ENCODE assay signal across 14 cellular contexts in the genomic region with DNA sequence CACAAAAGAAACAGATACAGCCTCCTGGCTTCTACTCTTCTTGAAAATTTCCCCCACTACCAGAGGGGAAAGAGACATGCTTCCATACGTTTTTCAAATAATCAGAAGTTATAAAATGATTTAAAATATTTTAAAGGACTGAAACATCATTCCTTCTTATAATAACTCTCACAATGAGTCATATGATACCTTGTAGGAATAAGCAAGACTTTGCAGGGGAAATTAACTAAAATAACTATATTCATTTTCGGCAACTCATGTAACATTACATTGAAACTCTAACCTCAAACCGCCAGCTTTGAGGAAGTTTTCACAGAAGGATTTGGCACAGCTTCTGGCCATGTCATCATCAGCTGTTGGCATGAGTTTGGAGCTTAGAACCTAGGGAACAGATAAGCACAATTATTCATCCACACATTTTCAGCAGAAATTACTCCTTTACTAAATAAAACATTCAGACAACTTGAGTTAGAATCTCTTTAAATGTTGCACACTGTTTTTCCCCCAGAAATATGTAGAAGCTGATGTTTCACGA.
A peak's percentile ranks its signal among the peaks of the same experiment; 100 is the strongest.
DNase-seq lines count a peak whose midpoint lies in the region; ATAC-seq, FAIRE-seq and TF ChIP-seq lines count a peak whose summit lies in the region.
"Had no signal": no experiment of that assay in that cellular context is flagged by ENCODE, and none has a peak within 500 bp of the region (broad histone marks: within the 10 kb centered on the region; RNA-seq: fewer than 3 reads in every experiment).

No MANE protein-coding gene starts in this region.

- no peaks in the 10 kb centered on the region for H3K9me3 Mint-ChIP-seq in astrocyte (ENCODE audit: unreplicated experiment)
- H3K9me3 Mint-ChIP-seq: dendritic cell treated with granulocyte-macrophage colony-stimulating factor and Interleukin-4, amounts not matched to agents 40 ng/mL and 50 ng/mL, for 4 days had no signal

- no peak overlapping the region for H3K27ac Mint-ChIP-seq in astrocyte (ENCODE audit: unreplicated experiment)
- H3K27ac Mint-ChIP-seq: dendritic cell treated with granulocyte-macrophage colony-stimulating factor and Interleukin-4, amounts not matched to agents 40 ng/mL and 50 ng/mL, for 4 days had no signal

- H3K9ac ChIP-seq in astrocyte (ENCODE audit: low read length) = no peak overlapping the region

- H3K4me1 ChIP-seq in astrocyte (ENCODE audit: insufficient read depth, low read length) = peaks cover 23% of the 10 kb centered on the region
- H3K4me1 ChIP-seq in lung (ENCODE audit: control insufficient read depth in 2 of 2, insufficient read depth in 2 of 2, low read length in 2 of 2) = peaks cover 0 to 3% of the 10 kb centered on the region in 2 donors
- H3K4me1 ChIP-seq in PC-9 (replicated peaks; ENCODE audit: insufficient read depth) = no peaks in the 10 kb centered on the region
- H3K4me1 ChIP-seq: prostate gland had no signal

- H3K4me2 ChIP-seq in astrocyte (ENCODE audit: low read length) = no peak overlapping the region
- no peak overlapping the region for H3K4me2 ChIP-seq in PC-9

- TF ChIP-seq CTCF in astrocyte (IDR thresholded peaks at IDR 0.05; ENCODE audit: insufficient read depth, low read depth, low read length) = no peak
- TF ChIP-seq CTCF in lung (IDR thresholded peaks at IDR 0.05; ENCODE audit: control extremely low read depth, extremely low read depth) = no peak
- TF ChIP-seq CTCF in PC-9 (conservative IDR thresholded peaks at IDR 0.05) = no peak

- intact Hi-C loops in PC-9 (cut with micrococcal nuclease; ENCODE audit: unreplicated experiment) = no loop called here

- 51 to 69% methylated on average over 4 of the region's 4 CpGs for WGBS in lung, 2 donors

- H3K4me1 Mint-ChIP-seq in astrocyte (ENCODE audit: low read depth, unreplicated experiment) = peaks cover 15% of the 10 kb centered on the region

- H3K27me3 ChIP-seq in astrocyte (ENCODE audit: insufficient read depth, low read length) (no peaks in the 10 kb centered on the region), lung (ENCODE audit: control insufficient read depth, insufficient read depth) (no peaks in the 10 kb centered on the region), PC-9 (ENCODE audit: insufficient read depth, low read depth) (no peaks in the 10 kb centered on the region)

- CTCF ChIA-PET in PC-9 (lab: Charles Lee) = no interaction called here

- no TSS peak for BruUV-seq in PC-9 (replicated peaks; lab: Mats Ljungman, UMichigan)

- H3K36me3 ChIP-seq in astrocyte (ENCODE audit: insufficient read depth, low read length) (peaks cover 30% of the 10 kb centered on the region), lung (ENCODE audit: control insufficient read depth in 2 of 2, insufficient read depth in 2 of 2, low read length in 2 of 2) (peaks cover 25 to 47% of the 10 kb centered on the region in 2 donors), PC-9 (ENCODE audit: low read depth) (peaks cover 73% of the 10 kb centered on the region)
- H3K36me3 ChIP-seq: prostate gland had no signal

- H4K20me1 ChIP-seq in astrocyte (ENCODE audit: insufficient read depth, low read length) (no peaks in the 10 kb centered on the region), PC-9 (ENCODE audit: insufficient read depth) (no peaks in the 10 kb centered on the region)

- peaks cover 19% of the 10 kb centered on the region for H3K36me3 Mint-ChIP-seq in astrocyte (ENCODE audit: low read depth, unreplicated experiment)

- no peaks in the 10 kb centered on the region for H3K79me2 ChIP-seq in astrocyte (ENCODE audit: insufficient read depth, low read length)
- H3K79me2 ChIP-seq in PC-9 (ENCODE audit: low read depth) = no peaks in the 10 kb centered on the region

- POLR2A ChIA-PET in PC-9 (lab: Charles Lee; ENCODE audit: unreplicated experiment) = no interaction called here

- ATAC-seq in lung (ENCODE audit: insufficient read depth, low FRiP score) (peak; percentile 11), HG03457 (IDR thresholded peaks at IDR 0.05; ENCODE audit: unreplicated experiment) (no peak), GM18858 (IDR thresholded peaks at IDR 0.05; ENCODE audit: unreplicated experiment) (no peak), HG02763 (IDR thresholded peaks at IDR 0.05; ENCODE audit: unreplicated experiment) (no peak)
- ATAC-seq: SK-N-SH treated with all-trans-retinoic acid at 6 μM for 48 hours had no signal

- H3K4me3 Mint-ChIP-seq in astrocyte (ENCODE audit: unreplicated experiment) = no peak overlapping the region
- H3K4me3 Mint-ChIP-seq: dendritic cell treated with granulocyte-macrophage colony-stimulating factor and Interleukin-4, amounts not matched to agents 40 ng/mL and 50 ng/mL, for 4 days had no signal

- peak overlapping the region; percentile 37 for H3K27ac ChIP-seq in astrocyte (ENCODE audit: low read depth, low read length)
- no peak overlapping the region for H3K27ac ChIP-seq in lung (ENCODE audit: low read depth in 1 of 2, low read length in 1 of 2)
- no peak overlapping the region for H3K27ac ChIP-seq in PC-9
- H3K27ac ChIP-seq: prostate gland had no signal

- no peaks in the 10 kb centered on the region for H3K27me3 Mint-ChIP-seq in astrocyte (ENCODE audit: low read depth, unreplicated experiment)
- H3K27me3 Mint-ChIP-seq: dendritic cell treated with granulocyte-macrophage colony-stimulating factor and Interleukin-4, amounts not matched to agents 40 ng/mL and 50 ng/mL, for 4 days had no signal

- H3F3A ChIP-seq in PC-9 (ENCODE audit: insufficient read depth, low read depth) = peaks cover 17% of the 10 kb centered on the region; the same call in 1 of the 2 replicates

- no peaks in the 10 kb centered on the region for H3K9me2 ChIP-seq in PC-9 (ENCODE audit: insufficient read depth)

- no peak for FAIRE-seq in astrocyte (lab: Jason Lieb, UNC)
- FAIRE-seq: D721Med had no signal

- no peak overlapping the region for H3K4me3 ChIP-seq in astrocyte (ENCODE audit: insufficient read depth, low read depth, low read length)
- H3K4me3 ChIP-seq in lung = no peak overlapping the region
- no peak overlapping the region for H3K4me3 ChIP-seq in PC-9
- H3K4me3 ChIP-seq: prostate gland had no signal

- H3K9me3 ChIP-seq in astrocyte (ENCODE audit: insufficient read depth, low read depth, low read length) = no peaks in the 10 kb centered on the region
- no peaks in the 10 kb centered on the region for H3K9me3 ChIP-seq in lung (ENCODE audit: control insufficient read depth in 2 of 2, insufficient read depth in 1 of 2, low read length in 1 of 2)
- H3K9me3 ChIP-seq in PC-9 (ENCODE audit: insufficient read depth, low read depth) = no peaks in the 10 kb centered on the region
- H3K9me3 ChIP-seq: prostate gland had no signal

- no peak overlapping the region for H2AFZ ChIP-seq in astrocyte (ENCODE audit: low read depth, low read length)
- H2AFZ ChIP-seq in PC-9 = no peak overlapping the region

- DNase-seq in AG08396 (ENCODE audit: low spot score) (peak; percentile 42), Kasumi-1 (lab: John Stamatoyannopoulos, UW) (peak; percentile 76 to 86), astrocyte (ENCODE audit: low read depth) (peak; percentile 90), lung (ENCODE audit: low spot score) (no peak), PC-9 (no peak)
- DNase-seq: activated CD8-positive, alpha-beta memory T cell treated with anti-CD3 and anti-CD28 coated beads, Interleukin-2, amount 50 U/mL, for 4 hours; NCI-H2029 had no signal

Comparison
In these comparisons a context has a peak if more than half of its experiments do, and no peak if none do; other contexts are left out.
1. DNase-seq: peak in AG08396 (single experiment), Kasumi-1 (2 of 2) and astrocyte (single experiment); none in lung (single experiment) and PC-9 (0 of 2).